Comparison of ENCODE assay signal across 13 cellular contexts in the genomic region with DNA sequence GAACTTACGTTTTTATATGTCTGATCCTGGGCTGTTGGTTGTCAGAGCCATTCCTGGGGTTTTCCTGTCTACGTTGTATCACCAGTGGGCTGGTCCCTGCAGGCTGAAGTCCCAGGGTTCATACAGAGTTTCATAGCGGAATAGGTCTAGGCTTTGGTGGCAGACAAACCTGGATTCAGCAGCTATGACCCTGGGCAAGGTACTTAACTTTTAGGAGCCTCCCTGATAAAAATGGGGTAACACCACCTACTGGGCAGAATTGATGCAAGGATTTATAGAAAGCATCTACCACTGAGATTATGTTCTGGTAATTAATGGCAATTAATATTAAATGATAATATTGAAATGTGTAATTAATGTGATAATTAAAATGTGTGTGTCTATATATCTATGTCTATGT.
DNase-seq lines count a peak whose midpoint lies in the region; ATAC-seq and TF ChIP-seq lines count a peak whose summit lies in the region.
"Had no signal": no experiment of that assay in that cellular context is flagged by ENCODE, and none has a peak within 500 bp of the region (broad histone marks: within the 10 kb centered on the region; RNA-seq: fewer than 3 reads in every experiment).

No MANE protein-coding gene starts in this region.

- peaks cover 7% of the 10 kb centered on the region for H3K4me1 Mint-ChIP-seq in type B pancreatic cell (ENCODE audit: unreplicated experiment)

- BruUV-seq in OCI-LY7 (replicated peaks; lab: Mats Ljungman, UMichigan), result no TSS peak

- WGBS in mesenchymal stem cell, result 97% methylated on average over 3 of the region's 3 CpGs

- H3K27ac Mint-ChIP-seq in type B pancreatic cell, result no peak overlapping the region

- H3K14ac ChIP-seq in mesenchymal stem cell (ENCODE audit: low read length in 2 of 2), result no peak overlapping the region

- no peak overlapping the region for H3K18ac ChIP-seq in mesenchymal stem cell (ENCODE audit: low read depth in 1 of 2, low read length in 2 of 2)

- H2AFZ ChIP-seq in OCI-LY7 (ENCODE audit: low read length) (no peak overlapping the region), mesenchymal stem cell (ENCODE audit: low read depth, low read length) (no peak overlapping the region)

- H3K9me3 ChIP-seq in cardiac muscle cell (ENCODE audit: low read depth) (no peaks in the 10 kb centered on the region), OCI-LY7 (ENCODE audit: low read length) (no peaks in the 10 kb centered on the region), mesenchymal stem cell (ENCODE audit: control insufficient read depth, low read length) (no peaks in the 10 kb centered on the region)
- H3K9me3 ChIP-seq: adrenal gland; BLaER1 treated with 17β-estradiol and CSF1 and Interleukin-3, amounts not matched to agents 10 nM and 100 nM; ovary had no signal

- no peak overlapping the region for H3K23ac ChIP-seq in mesenchymal stem cell (ENCODE audit: low read length in 2 of 2)

- H2BK120ac ChIP-seq in mesenchymal stem cell (ENCODE audit: low read depth, low read length), result no peak overlapping the region

- DNase-seq in cardiac muscle cell (ENCODE audit: low read depth in 1 of 2, low spot score in 1 of 2) (peak in 1 of 2 donors; percentile 5), left ventricle myocardium superior (no peak), OCI-LY7 (ENCODE audit: low spot score) (peak; percentile 25), fibroblast of mammary gland (ENCODE audit: low read depth) (peak; percentile 7), type B pancreatic cell (ENCODE audit: extremely low spot score, unreplicated experiment) (no peak), mesenchymal stem cell (no peak), NOMO-1 (lab: John Stamatoyannopoulos, UW; ENCODE audit: unreplicated experiment in 2 of 2) (no peak)
- DNase-seq: adrenal gland; ovary; stimulated activated CD4-positive, alpha-beta T cell treated with anti-CD3 and anti-CD28 coated beads, Interleukin-4, amount 100 ng/mL, for 24 hours; SW 1271 had no signal

- H3K4me2 ChIP-seq in OCI-LY7 (ENCODE audit: low read length) (no peak overlapping the region), mesenchymal stem cell (ENCODE audit: low read length, poor library complexity, severe bottlenecking) (no peak overlapping the region)
- H3K4me2 ChIP-seq: BLaER1 treated with 17β-estradiol and CSF1 and Interleukin-3, amounts not matched to agents 10 nM and 100 nM had no signal

- no peak overlapping the region for H3K4me3 ChIP-seq in cardiac muscle cell
- H3K4me3 ChIP-seq in OCI-LY7 (ENCODE audit: low read depth, low read length, poor library complexity, severe bottlenecking), result no peak overlapping the region
- no peak overlapping the region for H3K4me3 ChIP-seq in fibroblast of mammary gland (ENCODE audit: control insufficient read depth, low read depth, low read length)
- no peak overlapping the region for H3K4me3 ChIP-seq in mesenchymal stem cell (ENCODE audit: insufficient read depth in 1 of 2, low read depth in 1 of 2, low read length in 2 of 2)
- H3K4me3 ChIP-seq: adrenal gland; BLaER1 treated with 17β-estradiol and CSF1 and Interleukin-3, amounts not matched to agents 10 nM and 100 nM; ovary had no signal

- H3K9me2 ChIP-seq in OCI-LY7 (ENCODE audit: insufficient read depth, low read length), result no peaks in the 10 kb centered on the region

- H3K79me2 ChIP-seq in OCI-LY7 (ENCODE audit: insufficient read depth, low read depth, low read length), result no peaks in the 10 kb centered on the region

- H4K91ac ChIP-seq in mesenchymal stem cell (ENCODE audit: low read length), result no peak overlapping the region

- no peaks in the 10 kb centered on the region for H3K27me3 Mint-ChIP-seq in type B pancreatic cell

- peaks cover 28% of the 10 kb centered on the region for H3K36me3 Mint-ChIP-seq in type B pancreatic cell

- H2BK12ac ChIP-seq in mesenchymal stem cell (ENCODE audit: low read length in 2 of 2), result no peak overlapping the region

- H2BK5ac ChIP-seq in mesenchymal stem cell (ENCODE audit: low read depth, low read length, poor library complexity, severe bottlenecking), result no peak overlapping the region

- no peak overlapping the region for H3K9ac ChIP-seq in mesenchymal stem cell (ENCODE audit: low read length)
- H3K9ac ChIP-seq: BLaER1 treated with 17β-estradiol and CSF1 and Interleukin-3, amounts not matched to agents 10 nM and 100 nM had no signal

- no peaks in the 10 kb centered on the region for H3K9me3 Mint-ChIP-seq in type B pancreatic cell

- TF ChIP-seq CTCF in cardiac muscle cell (IDR thresholded peaks at IDR 0.05; ENCODE audit: low read depth, low read length) (peak; percentile 21), OCI-LY7 (conservative IDR thresholded peaks at IDR 0.05; ENCODE audit: low read length) (peak; percentile 65), fibroblast of mammary gland (conservative IDR thresholded peaks at IDR 0.05; ENCODE audit: control insufficient read depth, insufficient read depth, low read depth, low read length) (peak; percentile 34), type B pancreatic cell (conservative IDR thresholded peaks at IDR 0.05) (peak; percentile 38)

- POLR2A ChIA-PET in OCI-LY7 (lab: Charles Lee), result interaction anchor here (0.5 kb wide), 1 partner anchor 113 kb away, joined by 3 read pairs; no protein-coding TSS in a partner anchor

- H3K79me1 ChIP-seq in mesenchymal stem cell (replicated peaks; ENCODE audit: low read length, poor library complexity, severe bottlenecking), result no peaks in the 10 kb centered on the region

- H2BK15ac ChIP-seq in mesenchymal stem cell (ENCODE audit: low read depth, poor library complexity, severe bottlenecking), result no peak overlapping the region

- CTCF ChIA-PET in OCI-LY7 (lab: Charles Lee; ENCODE audit: unreplicated experiment), result no interaction called here

- H3K4ac ChIP-seq in mesenchymal stem cell (ENCODE audit: low read depth in 1 of 2, low read length in 2 of 2), result no peak overlapping the region

- H3K4me3 Mint-ChIP-seq in type B pancreatic cell, result no peak overlapping the region

- H3K4me1 ChIP-seq in cardiac muscle cell (ENCODE audit: low read depth) (no peaks in the 10 kb centered on the region), OCI-LY7 (ENCODE audit: insufficient read depth, low read length, poor library complexity, severe bottlenecking) (no peaks in the 10 kb centered on the region), mesenchymal stem cell (ENCODE audit: control insufficient read depth, insufficient read depth, low read depth, low read length) (no peaks in the 10 kb centered on the region)
- H3K4me1 ChIP-seq: adrenal gland; BLaER1 treated with 17β-estradiol and CSF1 and Interleukin-3, amounts not matched to agents 10 nM and 100 nM had no signal

- H3K36me3 ChIP-seq in cardiac muscle cell, result peaks cover 19% of the 10 kb centered on the region
- H3K36me3 ChIP-seq in OCI-LY7 (ENCODE audit: insufficient read depth, low read length), result peaks cover 76% of the 10 kb centered on the region
- H3K36me3 ChIP-seq in mesenchymal stem cell (ENCODE audit: control insufficient read depth in 1 of 2, insufficient read depth in 2 of 2, low read depth in 1 of 2, low read length in 2 of 2), result peaks cover 0 to 10% of the 10 kb centered on the region in 2 experiments
- H3K36me3 ChIP-seq: adrenal gland, ovary had no signal

- intact Hi-C loops in left ventricle myocardium superior (cut with micrococcal nuclease) (no loop called here), OCI-LY7 (cut with micrococcal nuclease; ENCODE audit: unreplicated experiment) (loop anchor here (1.0 to 2.0 kb wide), 2 partner anchors 141 to 194 kb away; partner anchors contain the start of gene SYNE2)

- no peak overlapping the region for H3K27ac ChIP-seq in cardiac muscle cell
- H3K27ac ChIP-seq in OCI-LY7 (ENCODE audit: low read depth, low read length, poor library complexity, severe bottlenecking), result no peak overlapping the region
- H3K27ac ChIP-seq in mesenchymal stem cell (ENCODE audit: low read length, poor library complexity, severe bottlenecking), result no peak overlapping the region
- H3K27ac ChIP-seq: adrenal gland; BLaER1 treated with 17β-estradiol and CSF1 and Interleukin-3, amounts not matched to agents 10 nM and 100 nM; ovary had no signal

- H3K27me3 ChIP-seq in cardiac muscle cell (no peaks in the 10 kb centered on the region), mesenchymal stem cell (ENCODE audit: control insufficient read depth in 1 of 2, insufficient read depth in 1 of 2, low read length in 2 of 2) (no peaks in the 10 kb centered on the region)
- H3K27me3 ChIP-seq: adrenal gland; BLaER1 treated with 17β-estradiol and CSF1 and Interleukin-3, amounts not matched to agents 10 nM and 100 nM; ovary had no signal

- no peaks in the 10 kb centered on the region for H4K20me1 ChIP-seq in OCI-LY7 (ENCODE audit: insufficient read depth, low read length)
- H4K20me1 ChIP-seq: BLaER1 treated with 17β-estradiol and CSF1 and Interleukin-3, amounts not matched to agents 10 nM and 100 nM had no signal

- ATAC-seq in left ventricle myocardium superior (no peak), GM21717 (IDR thresholded peaks at IDR 0.05; ENCODE audit: unreplicated experiment) (no peak)

- no peak overlapping the region for H4K8ac ChIP-seq in mesenchymal stem cell (ENCODE audit: low read length)

- no peak overlapping the region for H2AK5ac ChIP-seq in mesenchymal stem cell (ENCODE audit: low read length, severe bottlenecking)

Comparison
In these comparisons a context has a peak if more than half of its experiments do, and no peak if none do; other contexts are left out.
1. DNase-seq: peak in OCI-LY7 (single experiment) and fibroblast of mammary gland (single experiment); none in left ventricle myocardium superior (single experiment), type B pancreatic cell (single experiment), mesenchymal stem cell (single experiment) and NOMO-1 (0 of 2).
2. Peak in every context shown above with its lines, with median percentiles within 50 percentile points of each other: CTCF ChIP-seq.